8 cellular contexts compared by ENCODE assay signal in the genomic region with DNA sequence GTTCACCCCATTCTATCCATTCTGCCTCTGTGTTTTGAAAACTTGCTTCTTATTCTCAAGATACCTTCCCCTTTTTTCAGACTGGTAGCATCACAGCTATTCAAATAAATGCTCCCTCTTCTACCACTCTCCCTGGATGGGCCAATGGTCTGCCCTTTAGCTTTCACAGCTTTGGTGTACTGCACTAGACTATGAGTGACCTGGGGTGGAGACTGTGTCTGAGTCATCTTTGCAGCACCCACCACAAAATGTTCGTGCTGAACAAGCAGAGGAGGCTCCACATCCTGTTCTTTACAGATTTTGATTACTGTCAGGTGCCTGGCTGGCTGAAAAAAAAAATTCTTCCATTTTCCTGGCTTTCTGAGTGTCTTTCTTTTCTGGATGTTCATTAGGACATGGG.
A peak's percentile ranks its signal among the peaks of the same experiment; 100 is the strongest.
DNase-seq lines count a peak whose midpoint lies in the region; ATAC-seq lines count a peak whose summit lies in the region.

No MANE protein-coding gene starts in this region.

- intact Hi-C loops in activated CD4-positive, alpha-beta T cell treated with anti-CD3 and anti-CD28 coated beads for 36 hours (cut with DNase I, micrococcal nuclease) = loop anchor here in 1 of 2 experiments (5.0 kb wide), 1 partner anchor 81 kb away; no protein-coding TSS in a partner anchor

- H3K36me3 Mint-ChIP-seq in activated CD4-positive, alpha-beta T cell treated with anti-CD3 and anti-CD28 coated beads for 36 hours (ENCODE audit: low read depth) = no peaks in the 10 kb centered on the region

- no peak overlapping the region for H3K4me3 Mint-ChIP-seq in activated CD4-positive, alpha-beta T cell treated with anti-CD3 and anti-CD28 coated beads for 36 hours

- H3K4me1 Mint-ChIP-seq in activated CD4-positive, alpha-beta T cell treated with anti-CD3 and anti-CD28 coated beads for 36 hours = peaks cover 19% of the 10 kb centered on the region

- H3K9me3 Mint-ChIP-seq in activated CD4-positive, alpha-beta T cell treated with anti-CD3 and anti-CD28 coated beads for 36 hours (ENCODE audit: low read depth) = no peaks in the 10 kb centered on the region

- ATAC-seq in activated CD4-positive, alpha-beta T cell treated with anti-CD3 and anti-CD28 coated beads for 36 hours = peak; percentile 82
- no peak for ATAC-seq in GM21360 (IDR thresholded peaks at IDR 0.05; ENCODE audit: unreplicated experiment)
- ATAC-seq in HG02840 (IDR thresholded peaks at IDR 0.05; ENCODE audit: low FRiP score, unreplicated experiment) = no peak

- H3K27me3 Mint-ChIP-seq in activated CD4-positive, alpha-beta T cell treated with anti-CD3 and anti-CD28 coated beads for 36 hours = peaks cover 4% of the 10 kb centered on the region

- H3K27ac Mint-ChIP-seq in activated CD4-positive, alpha-beta T cell treated with anti-CD3 and anti-CD28 coated beads for 36 hours = peak overlapping the region; percentile 55

- peak; percentile 62 for DNase-seq in activated CD4-positive, alpha-beta T cell treated with anti-CD3 and anti-CD28 coated beads for 36 hours
- DNase-seq in activated CD4-positive, alpha-beta T cell treated with anti-CD3 and anti-CD28 coated beads for 1 hour = no peak
- DNase-seq in M059J (ENCODE audit: low read depth) = peak; percentile 76
- DNase-seq in amniotic epithelial cell (ENCODE audit: low read depth) = peak; percentile 23
- peak; percentile 26 for DNase-seq in stimulated activated CD4-positive, alpha-beta T cell treated with anti-CD3 and anti-CD28 coated beads, Interleukin-2, amount 100 ng/mL, for 4 hours (ENCODE audit: low read depth)
- no peak for DNase-seq in SK-N-DZ (ENCODE audit: low spot score)

- POLR2A ChIA-PET in activated CD4-positive, alpha-beta T cell treated with anti-CD3 and anti-CD28 coated beads for 36 hours (lab: Charles Lee) = no interaction called here

- CTCF ChIA-PET in activated CD4-positive, alpha-beta T cell treated with anti-CD3 and anti-CD28 coated beads for 36 hours (lab: Charles Lee) = interaction anchor here (0.5 to 1.1 kb wide), 4 partner anchors 43 to 451 kb away, joined by 3 to 6 read pairs (median 5); no protein-coding TSS in a partner anchor

Comparison
In these comparisons a context has a peak if more than half of its experiments do, and no peak if none do; other contexts are left out.
1. DNase-seq: peak in activated CD4-positive, alpha-beta T cell treated with anti-CD3 and anti-CD28 coated beads for 36 hours (single experiment), M059J (single experiment), amniotic epithelial cell (single experiment) and stimulated activated CD4-positive, alpha-beta T cell treated with anti-CD3 and anti-CD28 coated beads, Interleukin-2, amount 100 ng/mL, for 4 hours (single experiment); none in activated CD4-positive, alpha-beta T cell treated with anti-CD3 and anti-CD28 coated beads for 1 hour (single experiment) and SK-N-DZ (single experiment).